1 cellular context compared by ENCODE assay signal in genomic region chr5:18366234-18366633, GRCh38.
TF ChIP-seq lines count a peak whose summit lies in the region.

No MANE protein-coding gene starts in this region.

TF ChIP-seq in K562, 482 proteins besides CTCF, POLR2A, EP300 and RAD21 (continued from another document):
- no peak for TF ChIP-seq ZBTB26 (CRISPR knock-in tag; IDR thresholded peaks at IDR 0.05)
